Comparison of ENCODE assay signal across 8 cellular contexts in the genomic region with DNA sequence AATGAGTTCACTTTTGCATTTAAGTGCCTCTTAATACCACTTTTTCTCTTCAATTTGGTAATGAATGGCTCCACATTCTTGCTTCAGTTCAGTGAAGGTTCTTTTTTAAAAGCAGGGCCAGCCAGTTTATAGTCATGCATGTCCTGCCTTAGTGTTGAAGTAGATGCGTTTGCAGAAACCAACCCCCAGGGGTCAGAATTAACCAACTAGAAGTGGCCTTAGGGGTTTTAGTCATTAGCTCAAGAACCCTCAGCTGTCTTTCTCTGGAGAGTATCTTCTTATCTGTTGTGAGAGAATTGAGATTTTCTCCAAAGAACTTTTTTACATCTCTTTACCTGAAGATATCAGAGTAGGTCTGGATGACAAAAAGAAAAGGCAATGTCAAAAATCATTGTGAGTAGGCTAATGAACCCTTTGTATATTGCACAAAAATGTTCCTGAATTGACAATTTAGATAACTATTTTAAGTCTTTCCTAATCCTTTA.
DNase-seq lines count a peak whose midpoint lies in the region; ATAC-seq and TF ChIP-seq lines count a peak whose summit lies in the region.

No MANE protein-coding gene starts in this region.

- no peaks in the 10 kb centered on the region for H3K4me1 ChIP-seq in liver (ENCODE audit: control insufficient read depth in 4 of 4, insufficient read depth in 4 of 4, low read length in 3 of 4)
- H3K4me1 ChIP-seq in tibial artery, result no peaks in the 10 kb centered on the region

- no peak overlapping the region for H3K4me3 ChIP-seq in liver (ENCODE audit: low read depth in 1 of 3, low read length in 3 of 3)
- no peak overlapping the region for H3K4me3 ChIP-seq in tibial artery

- TF ChIP-seq RAD21 in liver (IDR thresholded peaks at IDR 0.05), result peak; percentile 82 to 87

- DNase-seq in DMS 273 (lab: John Stamatoyannopoulos, UW; ENCODE audit: unreplicated experiment), result peak; percentile 88
- DNase-seq in NCI-H128 (lab: John Stamatoyannopoulos, UW; ENCODE audit: unreplicated experiment), result peak; percentile 49
- DNase-seq in SKM-1 treated with dmso at 0.1 percent for 144 hours (lab: John Stamatoyannopoulos, UW; ENCODE audit: unreplicated experiment), result peak; percentile 56
- DNase-seq in dedifferentiated amniotic fluid mesenchymal stem cell (ENCODE audit: extremely low spot score), result peak; percentile 63
- peak in 1 of 2 donors; percentile 65 for DNase-seq in tibial artery

- intact Hi-C loops in tibial artery (cut with DNase I; ENCODE audit: low total_unique reads), result loop anchor here (10.0 kb wide), 1 partner anchor 198 kb away; no protein-coding TSS in a partner anchor

- 8% methylated on average over 1 of the region's 1 CpG for WGBS in liver

- H3K36me3 ChIP-seq in liver (ENCODE audit: control insufficient read depth in 4 of 4, insufficient read depth in 3 of 4, low read depth in 1 of 4, low read length in 3 of 4) (no peaks in the 10 kb centered on the region), tibial artery (no peaks in the 10 kb centered on the region)

- H3K9me3 ChIP-seq in liver (ENCODE audit: control insufficient read depth in 4 of 4, low read length in 3 of 4) (no peaks in the 10 kb centered on the region), tibial artery (no peaks in the 10 kb centered on the region)

- no peak overlapping the region for H3K27ac ChIP-seq in liver (ENCODE audit: low read depth in 1 of 2, low read length in 2 of 2)
- no peak overlapping the region for H3K27ac ChIP-seq in tibial artery

- H3K27me3 ChIP-seq in liver (ENCODE audit: control insufficient read depth in 4 of 4, insufficient read depth in 4 of 4, low read length in 3 of 4), result peaks cover 0 to 5% (median 0%) of the 10 kb centered on the region in 4 donors
- H3K27me3 ChIP-seq in tibial artery, result no peaks in the 10 kb centered on the region

- TF ChIP-seq CTCF in liver (IDR thresholded peaks at IDR 0.05; ENCODE audit: low read depth, low read length, missing input control) (peak; percentile 56), tibial artery (IDR thresholded peaks at IDR 0.05) (peak; percentile 37 to 43)

- H3K9ac ChIP-seq in liver (ENCODE audit: low read depth in 1 of 2, low read length in 2 of 2), result no peak overlapping the region

- ATAC-seq in GM21529 (IDR thresholded peaks at IDR 0.05; ENCODE audit: unreplicated experiment) (peak; percentile 69), GM19324 (IDR thresholded peaks at IDR 0.05; ENCODE audit: low FRiP score, unreplicated experiment) (no peak)

TF ChIP-seq in liver, 16 proteins besides CTCF, POLR2A, EP300 and RAD21:
- no peak for TF ChIP-seq YY1 (IDR thresholded peaks at IDR 0.05)
